8 cellular contexts compared by ENCODE assay signal in the genomic region with DNA sequence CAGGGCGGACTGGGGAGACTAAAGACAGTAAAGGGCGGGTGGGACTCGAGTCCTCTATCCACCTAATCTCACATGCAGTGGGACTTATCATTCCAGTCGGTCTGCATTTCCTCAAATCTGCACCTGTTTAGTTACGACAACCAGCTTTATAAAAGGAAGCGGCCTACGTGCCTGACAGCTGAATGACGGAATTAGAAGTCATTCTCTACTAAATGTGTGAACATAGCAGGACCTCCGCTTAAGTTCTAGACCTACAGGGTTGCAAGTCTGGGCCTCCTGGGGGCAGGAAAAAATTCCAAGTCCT.
A peak's percentile ranks its signal among the peaks of the same experiment; 100 is the strongest.
DNase-seq lines count a peak whose midpoint lies in the region; ATAC-seq and TF ChIP-seq lines count a peak whose summit lies in the region.

No MANE protein-coding gene starts in this region.

- peaks cover 6% of the 10 kb centered on the region for H3K4me1 Mint-ChIP-seq in activated naive CD4-positive, alpha-beta T cell treated with anti-CD3 and anti-CD28 coated beads, Interleukin-2, amount 50 U/mL, for 24 hours

- H3K36me3 ChIP-seq in uterus, result no peaks in the 10 kb centered on the region

- H3K4me3 ChIP-seq in choroid plexus epithelial cell (ENCODE audit: low read depth, low read length) (peak overlapping the region; percentile 69), mononuclear cell (ENCODE audit: low read length) (peak overlapping the region; percentile 49), uterus (peak overlapping the region; percentile 44 to 71)

- peak overlapping the region; percentile 79 to 84 for H3K27ac ChIP-seq in uterus

- no peak for TF ChIP-seq POLR2A in uterus (IDR thresholded peaks at IDR 0.05)

- peak overlapping the region; percentile 65 for H3K27ac Mint-ChIP-seq in activated naive CD4-positive, alpha-beta T cell treated with anti-CD3 and anti-CD28 coated beads, Interleukin-2, amount 50 U/mL, for 24 hours
- H3K27ac Mint-ChIP-seq in activated naive CD4-positive, alpha-beta T cell treated with anti-CD3 and anti-CD28 coated beads, Interleukin-2, amount 50 U/mL, for 72 hours, result peak overlapping the region in 1 of 2 donors; percentile 74

- no peaks in the 10 kb centered on the region for H3K9me3 Mint-ChIP-seq in activated naive CD4-positive, alpha-beta T cell treated with anti-CD3 and anti-CD28 coated beads, Interleukin-2, amount 50 U/mL, for 24 hours
- no peaks in the 10 kb centered on the region for H3K9me3 Mint-ChIP-seq in activated naive CD4-positive, alpha-beta T cell treated with anti-CD3 and anti-CD28 coated beads, Interleukin-2, amount 50 U/mL, for 72 hours

- DNase-seq in activated naive CD4-positive, alpha-beta T cell treated with anti-CD3 and anti-CD28 coated beads, Interleukin-2, amount 50 U/mL, for 72 hours (ENCODE audit: low spot score in 2 of 2), result no peak
- DNase-seq in choroid plexus epithelial cell (ENCODE audit: low read depth), result no peak
- no peak for DNase-seq in uterus
- no peak for DNase-seq in NCI-H226
- no peak for DNase-seq in left lobe of liver (ENCODE audit: low spot score)
- DNase-seq in NCI-H2107 treated with DMSO at 0.1 percent for 48 hours (lab: John Stamatoyannopoulos, UW; ENCODE audit: unreplicated experiment), result no peak

- H3K4me1 ChIP-seq in mononuclear cell (ENCODE audit: insufficient read depth, low read length) (peaks cover 12% of the 10 kb centered on the region), uterus (no peaks in the 10 kb centered on the region)

- no peaks in the 10 kb centered on the region for H3K36me3 Mint-ChIP-seq in activated naive CD4-positive, alpha-beta T cell treated with anti-CD3 and anti-CD28 coated beads, Interleukin-2, amount 50 U/mL, for 24 hours
- peaks cover 0 to 11% of the 10 kb centered on the region in 2 donors for H3K36me3 Mint-ChIP-seq in activated naive CD4-positive, alpha-beta T cell treated with anti-CD3 and anti-CD28 coated beads, Interleukin-2, amount 50 U/mL, for 72 hours

- H3K27me3 ChIP-seq in mononuclear cell (ENCODE audit: insufficient read depth, low read length) (peaks cover 17% of the 10 kb centered on the region), uterus (no peaks in the 10 kb centered on the region)

- no peaks in the 10 kb centered on the region for H3K9me3 ChIP-seq in mononuclear cell (ENCODE audit: low read depth, low read length)
- no peaks in the 10 kb centered on the region for H3K9me3 ChIP-seq in uterus

- ATAC-seq in activated naive CD4-positive, alpha-beta T cell treated with anti-CD3 and anti-CD28 coated beads, Interleukin-2, amount 50 U/mL, for 72 hours, result no peak
- ATAC-seq in left lobe of liver, result no peak

- H3K4me3 Mint-ChIP-seq in activated naive CD4-positive, alpha-beta T cell treated with anti-CD3 and anti-CD28 coated beads, Interleukin-2, amount 50 U/mL, for 24 hours, result peak overlapping the region; percentile 89

- H3K27me3 Mint-ChIP-seq in activated naive CD4-positive, alpha-beta T cell treated with anti-CD3 and anti-CD28 coated beads, Interleukin-2, amount 50 U/mL, for 24 hours, result peaks cover 9% of the 10 kb centered on the region

- no peak for TF ChIP-seq CTCF in choroid plexus epithelial cell (conservative IDR thresholded peaks at IDR 0.05; ENCODE audit: low read depth, low read length)
- TF ChIP-seq CTCF in uterus (IDR thresholded peaks at IDR 0.05), result no peak

- intact Hi-C loops in uterus (cut with DNase I; ENCODE audit: low total_unique reads), result no loop called here
